ENCODE assay signal across 1 cellular context in genomic region chr4:176002007-176002623, GRCh38.
TF ChIP-seq lines count a peak whose summit lies in the region.

No MANE protein-coding gene starts in this region.

TF ChIP-seq in HEK293, 187 proteins besides CTCF, POLR2A, EP300 and RAD21 (continued from another document):
- TF ChIP-seq ZNF280D (tag by site-specific recombination; IDR thresholded peaks at IDR 0.05): no peak
- TF ChIP-seq ZBTB26 (tag by site-specific recombination; optimal IDR thresholded peaks at IDR 0.05): peak; percentile 76
- no peak for TF ChIP-seq TCF7L2 (IDR thresholded peaks at IDR 0.05; ENCODE audit: borderline replicate concordance, low read depth, low read length)
- TF ChIP-seq ZNF830 (tag by site-specific recombination; IDR thresholded peaks at IDR 0.05; ENCODE audit: low read depth): no peak
- no peak for TF ChIP-seq ZNF621 (tag by site-specific recombination; IDR thresholded peaks at IDR 0.05)
- no peak for TF ChIP-seq ZNF626 (tag by site-specific recombination; IDR thresholded peaks at IDR 0.05)
- no peak for TF ChIP-seq ZNF555 (tag by site-specific recombination; conservative IDR thresholded peaks at IDR 0.05)
- TF ChIP-seq ZNF335 (tag by site-specific recombination; conservative IDR thresholded peaks at IDR 0.05): peak; percentile 46
- TF ChIP-seq ZNF654 (tag by site-specific recombination; IDR thresholded peaks at IDR 0.05; ENCODE audit: low read depth): no peak
- TF ChIP-seq ZBTB48 (tag by site-specific recombination; IDR thresholded peaks at IDR 0.05): no peak
